In genomic region chr18:78363556-78363955, GRCh38 we compare ENCODE assay signal across 32 cellular contexts.
"Had no signal": no experiment of that assay in that cellular context is flagged by ENCODE, and none has a peak within 500 bp of the region (broad histone marks: within the 10 kb centered on the region; RNA-seq: fewer than 3 reads in every experiment).

No MANE protein-coding gene starts in this region.

- ATAC-seq: activated CD4-positive, alpha-beta T cell treated with anti-CD3 and anti-CD28 coated beads for 36 hours; activated CD8-positive, alpha-beta T cell treated with anti-CD3 and anti-CD28 coated beads for 36 hours; activated naive CD8-positive, alpha-beta T cell treated with anti-CD3 and anti-CD28 coated beads, Interleukin-2, amount 50 U/mL, for 24 hours; activated T-cell treated with anti-CD3 and anti-CD28 coated beads, Interleukin-2, amount 50 U/mL, for 4 hours; foreskin keratinocyte; gastroesophageal sphincter had no signal

- H3K36me3 Mint-ChIP-seq: activated naive CD4-positive, alpha-beta T cell treated with anti-CD3 and anti-CD28 coated beads, Interleukin-2, amount 50 U/mL, for 24 hours; activated naive CD8-positive, alpha-beta T cell treated with anti-CD3 and anti-CD28 coated beads for 36 hours; brain had no signal

- H3K27me3 ChIP-seq: adrenal gland, breast epithelium, cardiac muscle cell, foreskin keratinocyte had no signal

- H3K27ac ChIP-seq: adrenal gland, breast epithelium, cardiac muscle cell, coronary artery, dorsolateral prefrontal cortex, esophagus muscularis mucosa, foreskin keratinocyte, gastroesophageal sphincter had no signal

- H3K9me3 Mint-ChIP-seq: activated CD4-positive, alpha-beta T cell treated with anti-CD3 and anti-CD28 coated beads, Interleukin-2, amount 10 ng/mL, durations not matched to agents 7 days and 5 days; activated CD8-positive, alpha-beta T cell treated with anti-CD3 and anti-CD28 coated beads for 36 hours; activated naive CD4-positive, alpha-beta T cell treated with anti-CD3 and anti-CD28 coated beads, Interleukin-2, amount 50 U/mL, for 24 hours; activated naive CD8-positive, alpha-beta T cell treated with anti-CD3 and anti-CD28 coated beads for 36 hours; activated naive CD8-positive, alpha-beta T cell treated with anti-CD3 and anti-CD28 coated beads, Interleukin-2, amount 50 U/mL, for 24 hours; activated T-helper 2 cell treated with anti-CD3 and anti-CD28 coated beads, Interferon-gamma antibody, Interleukin-2, Interleukin-4, amounts not matched to agents 10 μg/mL and 5 μg/mL and 100 μg/mL, durations not matched to agents 14 hours and 24 hours and 36 hours; central memory CD8-positive, alpha-beta T cell; endodermal cell had no signal

- H3K9me3 ChIP-seq: adrenal gland had no signal

- H3K27ac Mint-ChIP-seq: activated CD4-positive, alpha-beta T cell treated with anti-CD3 and anti-CD28 coated beads for 36 hours; activated CD4-positive, alpha-beta T cell treated with anti-CD3 and anti-CD28 coated beads, Interleukin-2, amount 10 ng/mL, durations not matched to agents 7 days and 5 days; activated CD8-positive, alpha-beta T cell treated with anti-CD3 and anti-CD28 coated beads for 36 hours; activated naive CD4-positive, alpha-beta T cell treated with anti-CD3 and anti-CD28 coated beads for 36 hours; activated naive CD4-positive, alpha-beta T cell treated with anti-CD3 and anti-CD28 coated beads, Interleukin-2, amount 50 U/mL, for 24 hours; activated naive CD8-positive, alpha-beta T cell treated with anti-CD3 and anti-CD28 coated beads for 36 hours; activated naive CD8-positive, alpha-beta T cell treated with anti-CD3 and anti-CD28 coated beads, Interleukin-2, amount 50 U/mL, for 24 hours; activated T-helper 1 cell treated with anti-CD3 and anti-CD28 coated beads, Interleukin-12 subunit alpha, Interleukin-12 subunit beta, Interleukin-2, Interleukin-4 antibody, amounts not matched to agents 30 ng/mL and 10 ng/mL and 1 ng/mL, durations not matched to agents 14 hours and 24 hours and 36 hours; activated T-helper 2 cell treated with anti-CD3 and anti-CD28 coated beads, Interferon-gamma antibody, Interleukin-2, Interleukin-4, amounts not matched to agents 10 μg/mL and 5 μg/mL and 100 μg/mL, durations not matched to agents 14 hours and 24 hours and 36 hours; dendritic cell treated with granulocyte-macrophage colony-stimulating factor and Interleukin-4, amounts not matched to agents 40 ng/mL and 50 ng/mL, for 4 days; endodermal cell had no signal

- DNase-seq: activated CD4-positive, alpha-beta T cell treated with anti-CD3 and anti-CD28 coated beads for 36 hours; activated CD4-positive, alpha-beta T cell treated with anti-CD3 and anti-CD28 coated beads, Interleukin-2, amount 10 ng/mL, durations not matched to agents 7 days and 5 days; activated CD4-positive, alpha-beta T cell treated with anti-CD3 and anti-CD28 coated beads, Interleukin-2, amount 50 U/mL, for 48 hours; activated CD4-positive, CD25-positive, alpha-beta regulatory T cell; activated CD4-positive, CD25-positive, alpha-beta regulatory T cell treated with anti-CD3 and anti-CD28 coated beads, Interleukin-2, amount 50 U/mL, for 72 hours; activated CD8-positive, alpha-beta memory T cell treated with anti-CD3 and anti-CD28 coated beads for 24 hours; activated CD8-positive, alpha-beta T cell treated with anti-CD3 and anti-CD28 coated beads for 36 hours; activated effector memory CD4-positive, alpha-beta T cell treated with anti-CD3 and anti-CD28 coated beads, Interleukin-2, amount 50 U/mL, for 16 hours; activated naive CD4-positive, alpha-beta T cell treated with anti-CD3 and anti-CD28 coated beads for 36 hours; activated naive CD8-positive, alpha-beta T cell treated with anti-CD3 and anti-CD28 coated beads for 36 hours; activated naive CD8-positive, alpha-beta T cell treated with anti-CD3 and anti-CD28 coated beads, Interleukin-2, amount 50 U/mL, for 24 hours; activated T-cell treated with anti-CD3 and anti-CD28 coated beads, Interleukin-2, amount 50 U/mL, for 4 hours; adrenal gland; amygdala; aorta; dorsolateral prefrontal cortex; effector memory CD4-positive, alpha-beta T cell; endodermal cell; erythroblast; foreskin keratinocyte; T-helper 2 cell had no signal

- H3K4me1 Mint-ChIP-seq: activated CD4-positive, alpha-beta T cell treated with anti-CD3 and anti-CD28 coated beads for 36 hours; activated CD4-positive, alpha-beta T cell treated with anti-CD3 and anti-CD28 coated beads, Interleukin-2, amount 10 ng/mL, durations not matched to agents 7 days and 5 days; activated naive CD4-positive, alpha-beta T cell treated with anti-CD3 and anti-CD28 coated beads, Interleukin-2, amount 50 U/mL, for 24 hours; activated naive CD8-positive, alpha-beta T cell treated with anti-CD3 and anti-CD28 coated beads for 36 hours; activated naive CD8-positive, alpha-beta T cell treated with anti-CD3 and anti-CD28 coated beads, Interleukin-2, amount 50 U/mL, for 24 hours; brain; central memory CD8-positive, alpha-beta T cell; endodermal cell had no signal

- H3K4me3 Mint-ChIP-seq: activated CD4-positive, alpha-beta T cell treated with anti-CD3 and anti-CD28 coated beads for 36 hours; activated CD4-positive, alpha-beta T cell treated with anti-CD3 and anti-CD28 coated beads, Interleukin-2, amount 10 ng/mL, durations not matched to agents 7 days and 5 days; activated CD8-positive, alpha-beta T cell treated with anti-CD3 and anti-CD28 coated beads for 36 hours; activated naive CD4-positive, alpha-beta T cell treated with anti-CD3 and anti-CD28 coated beads for 36 hours; activated naive CD4-positive, alpha-beta T cell treated with anti-CD3 and anti-CD28 coated beads, Interleukin-2, amount 50 U/mL, for 24 hours; activated naive CD8-positive, alpha-beta T cell treated with anti-CD3 and anti-CD28 coated beads for 36 hours; activated naive CD8-positive, alpha-beta T cell treated with anti-CD3 and anti-CD28 coated beads, Interleukin-2, amount 50 U/mL, for 24 hours; activated T-cell treated with anti-CD3 and anti-CD28 coated beads, Interleukin-2, amount 50 U/mL, for 4 hours; activated T-helper 1 cell treated with anti-CD3 and anti-CD28 coated beads, Interleukin-12 subunit alpha, Interleukin-12 subunit beta, Interleukin-2, Interleukin-4 antibody, amounts not matched to agents 30 ng/mL and 10 ng/mL and 1 ng/mL, durations not matched to agents 14 hours and 24 hours and 36 hours; brain; central memory CD8-positive, alpha-beta T cell; dendritic cell treated with granulocyte-macrophage colony-stimulating factor and Interleukin-4, amounts not matched to agents 40 ng/mL and 50 ng/mL, for 4 days; endodermal cell had no signal

- H3K4me1 ChIP-seq: adrenal gland, breast epithelium, esophagus muscularis mucosa, foreskin keratinocyte, gastroesophageal sphincter had no signal

- H3K36me3 ChIP-seq: adrenal gland, breast epithelium, cardiac muscle cell, esophagus muscularis mucosa, gastroesophageal sphincter had no signal

- H3K4me3 ChIP-seq: adrenal gland, breast epithelium, cardiac muscle cell, coronary artery, dorsolateral prefrontal cortex, esophagus muscularis mucosa, gastroesophageal sphincter had no signal

- H3K27me3 Mint-ChIP-seq: activated CD4-positive, alpha-beta T cell treated with anti-CD3 and anti-CD28 coated beads for 36 hours; activated CD4-positive, alpha-beta T cell treated with anti-CD3 and anti-CD28 coated beads, Interleukin-2, amount 10 ng/mL, durations not matched to agents 7 days and 5 days; activated CD8-positive, alpha-beta T cell treated with anti-CD3 and anti-CD28 coated beads for 36 hours; activated naive CD4-positive, alpha-beta T cell treated with anti-CD3 and anti-CD28 coated beads, Interleukin-2, amount 50 U/mL, for 24 hours; activated naive CD8-positive, alpha-beta T cell treated with anti-CD3 and anti-CD28 coated beads for 36 hours; activated naive CD8-positive, alpha-beta T cell treated with anti-CD3 and anti-CD28 coated beads, Interleukin-2, amount 50 U/mL, for 24 hours; central memory CD8-positive, alpha-beta T cell; dendritic cell treated with granulocyte-macrophage colony-stimulating factor and Interleukin-4, amounts not matched to agents 40 ng/mL and 50 ng/mL, for 4 days had no signal
